In genomic region chr11:5541427-5541826, GRCh38 we compare ENCODE assay signal across 25 cellular contexts. TPM values are rescaled to one million over a fixed set of nuclear protein-coding genes. Genes with fewer than 3 reads are reported as not detected.
"Had no signal": no experiment of that assay in that cellular context is flagged by ENCODE, and none has a peak within 500 bp of the region (broad histone marks: within the 10 kb centered on the region; RNA-seq: fewer than 3 reads in every experiment).

No MANE protein-coding gene starts in this region.

- ATAC-seq: K562 had no signal

- H3K27ac ChIP-seq: HL-60, KMS-11, SJSA1, SK-N-MC had no signal

- H3K4me1 ChIP-seq: SJSA1 had no signal

- H3K36me3 ChIP-seq: SJSA1 had no signal

- DNase-seq: Kasumi-1, MM.1S, NCI-H1092 treated with DMSO at 0.1 percent for 48 hours, NCI-H1436, NCI-H187, NCI-H2029, NCI-H2081 treated with DMSO at 0.1 percent for 48 hours, NCI-H2171, NCI-H226, NCI-H446, NCI-H510A, NCI-H524 treated with DMSO at 0.1 percent for 48 hours, NCI-H69, NCI-H774, Right ventricle myocardium superior, RPMI8226, SIG-M5 had no signal

- H3K4me2 ChIP-seq: KMS-11 had no signal

- H3K4me3 ChIP-seq: K562, SJSA1, SK-N-MC had no signal

- H3K9ac ChIP-seq: KMS-11 had no signal

- H3K9me3 ChIP-seq: SJSA1 had no signal

RNA-seq across cellular contexts. Expression of gene OR52H1, which starts 6.9 kb away (rescaled TPM):
- total RNA-seq: M059J, Right ventricle myocardium superior, SJSA1 had no signal
- polyA plus RNA-seq: IgD-negative memory B cell, K562 had no signal

RNA-seq across cellular contexts. Expression of gene UBQLNL, which starts 24.9 kb away (rescaled TPM):
- total RNA-seq: Right ventricle myocardium superior had no signal
- polyA plus RNA-seq: IgD-negative memory B cell had no signal

RNA-seq across cellular contexts. Expression of gene UBQLN3, which starts 31.7 kb away (rescaled TPM):
- total RNA-seq: M059J; Right ventricle myocardium superior; SJSA1; T-helper 1 cell treated with Interleukin-12 subunit alpha and Interleukin-12 subunit beta and Interleukin-4 antibody, amounts not matched to agents 30 ng/mL and 1 ng/mL, for 36 hours had no signal
- polyA plus RNA-seq: IgD-negative memory B cell had no signal

RNA-seq across cellular contexts. Expression of gene OR52B6, which starts 39.2 kb away (rescaled TPM):
- total RNA-seq: K562; M059J; Right ventricle myocardium superior; SJSA1; T-helper 1 cell treated with Interleukin-12 subunit alpha and Interleukin-12 subunit beta and Interleukin-4 antibody, amounts not matched to agents 30 ng/mL and 1 ng/mL, for 36 hours had no signal
- polyA plus RNA-seq: IgD-negative memory B cell, K562 had no signal

RNA-seq across cellular contexts. Expression of gene OR52D1, which starts 52.9 kb away (rescaled TPM):
- total RNA-seq: M059J; Right ventricle myocardium superior; SJSA1; T-helper 1 cell treated with Interleukin-12 subunit alpha and Interleukin-12 subunit beta and Interleukin-4 antibody, amounts not matched to agents 30 ng/mL and 1 ng/mL, for 36 hours had no signal
- polyA plus RNA-seq: IgD-negative memory B cell had no signal
